Comparison of ENCODE assay signal across 17 cellular contexts in the genomic region with DNA sequence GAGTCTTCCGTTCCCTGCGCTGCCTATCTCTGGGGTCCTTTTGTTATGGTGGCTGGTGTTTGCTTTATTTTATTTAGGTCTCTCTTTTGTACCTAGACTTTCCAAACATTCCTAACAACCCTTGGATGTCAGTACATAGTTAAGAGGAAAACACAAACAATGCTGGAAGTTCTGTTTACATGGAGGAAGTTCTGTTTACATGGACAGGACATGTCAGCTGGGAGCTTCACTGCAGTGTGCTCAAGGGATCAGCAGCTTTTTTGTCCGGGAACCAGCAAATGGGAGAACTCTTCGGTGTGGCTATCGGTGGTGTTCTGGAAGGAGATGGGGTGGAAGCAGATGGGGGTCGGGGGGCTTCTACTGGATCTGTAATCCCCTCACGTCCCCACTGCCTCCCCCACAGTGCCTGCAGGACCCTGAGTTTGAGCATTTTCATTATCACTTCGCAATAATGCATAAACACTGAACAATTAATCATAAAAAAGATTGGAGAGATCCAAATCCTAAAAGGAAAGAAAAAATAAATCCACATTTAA. TPM values are rescaled to one million over a fixed set of nuclear protein-coding genes. Genes with fewer than 3 reads are reported as not detected.
DNase-seq lines count a peak whose midpoint lies in the region; ATAC-seq and TF ChIP-seq lines count a peak whose summit lies in the region.
"Had no signal": no experiment of that assay in that cellular context is flagged by ENCODE, and none has a peak within 500 bp of the region (broad histone marks: within the 10 kb centered on the region; RNA-seq: fewer than 3 reads in every experiment).

No MANE protein-coding gene starts in this region.

- WGBS in upper lobe of left lung, 2 donors: 63 to 69% methylated on average over 8 of the region's 8 CpGs

- peak overlapping the region in 57 of 59 donors; percentile 7 to 99 (median 65) for H3K27ac ChIP-seq in dorsolateral prefrontal cortex
- H3K27ac ChIP-seq in upper lobe of left lung: peak overlapping the region; percentile 16 to 98 (median 84)
- H3K27ac ChIP-seq: KMS-11 had no signal

- H3K4me3 Mint-ChIP-seq in activated naive CD8-positive, alpha-beta T cell: no peak overlapping the region
- H3K4me3 Mint-ChIP-seq in activated naive CD8-positive, alpha-beta T cell treated with anti-CD3 and anti-CD28 coated beads for 36 hours: no peak overlapping the region
- peak overlapping the region in 5 of 10 donors; percentile 5 to 54 (median 11) for H3K4me3 Mint-ChIP-seq in naive thymus-derived CD8-positive, alpha-beta T cell
- H3K4me3 Mint-ChIP-seq: GM23338 had no signal

- DNase-seq in activated naive CD8-positive, alpha-beta T cell treated with anti-CD3 and anti-CD28 coated beads for 36 hours: no peak
- DNase-seq in dorsolateral prefrontal cortex: no peak
- no peak for DNase-seq in naive thymus-derived CD8-positive, alpha-beta T cell
- no peak for DNase-seq in upper lobe of left lung
- no peak for DNase-seq in A172 (ENCODE audit: low spot score)
- DNase-seq in dermis blood vessel endothelial cell: no peak
- DNase-seq: ACHN; effector CD4-positive, alpha-beta T cell; NCI-H1694 treated with DMSO at 0.1 percent for 48 hours; NCI-H510A treated with DMSO at 0.1 percent for 48 hours; stimulated activated CD4-positive, alpha-beta T cell treated with anti-CD3 and anti-CD28 coated beads, Interleukin-4, amount 100 ng/mL, for 1 hour; T-helper 1 cell had no signal

- peaks cover 18 to 35% (median 29%) of the 10 kb centered on the region in 4 donors for H3K4me1 ChIP-seq in upper lobe of left lung

- H3K4me1 Mint-ChIP-seq in activated naive CD8-positive, alpha-beta T cell (ENCODE audit: low read depth): peaks cover 51% of the 10 kb centered on the region
- H3K4me1 Mint-ChIP-seq in activated naive CD8-positive, alpha-beta T cell treated with anti-CD3 and anti-CD28 coated beads for 36 hours: peaks cover 40% of the 10 kb centered on the region
- H3K4me1 Mint-ChIP-seq in naive thymus-derived CD8-positive, alpha-beta T cell: peaks cover 27 to 72% (median 48%) of the 10 kb centered on the region in 4 donors
- H3K4me1 Mint-ChIP-seq: activated T-helper 17 cell treated with anti-CD3 and anti-CD28 coated beads, Interleukin-2, amount 50 U/mL, for 72 hours had no signal

- no peak for ATAC-seq in naive thymus-derived CD8-positive, alpha-beta T cell
- no peak for ATAC-seq in upper lobe of left lung (ENCODE audit: low FRiP score in 2 of 2)
- ATAC-seq in GM21423 (IDR thresholded peaks at IDR 0.05; ENCODE audit: unreplicated experiment): no peak
- ATAC-seq: activated T-helper 17 cell treated with anti-CD3 and anti-CD28 coated beads, Interleukin-2, amount 50 U/mL, for 72 hours; GM23338 had no signal

- intact Hi-C loops in dorsolateral prefrontal cortex (cut with DNase I): no loop called here

- H3K36me3 Mint-ChIP-seq in activated naive CD8-positive, alpha-beta T cell: peaks cover 2% of the 10 kb centered on the region
- H3K36me3 Mint-ChIP-seq in activated naive CD8-positive, alpha-beta T cell treated with anti-CD3 and anti-CD28 coated beads for 36 hours: peaks cover 19% of the 10 kb centered on the region
- H3K36me3 Mint-ChIP-seq in naive thymus-derived CD8-positive, alpha-beta T cell: no peaks in the 10 kb centered on the region

- no peak for TF ChIP-seq CTCF in dorsolateral prefrontal cortex (IDR thresholded peaks at IDR 0.05 in 54 of 56, conservative IDR thresholded peaks at IDR 0.05 in 2 of 56; ENCODE audit: low read depth in 1 of 56, partially characterized antibody in 56 of 56)
- no peak for TF ChIP-seq CTCF in upper lobe of left lung (IDR thresholded peaks at IDR 0.05)

- POLR2A ChIA-PET in naive thymus-derived CD8-positive, alpha-beta T cell (lab: Charles Lee): interaction anchor here (0.7 to 1.2 kb wide), 3 partner anchors 10 to 32 kb away, joined by 3 to 4 read pairs (median 3); no protein-coding TSS in a partner anchor

- TF ChIP-seq POLR2A in upper lobe of left lung (IDR thresholded peaks at IDR 0.05): no peak

- no peaks in the 10 kb centered on the region for H3K9me3 ChIP-seq in upper lobe of left lung

- H3K4me3 ChIP-seq in dorsolateral prefrontal cortex: peak overlapping the region in 30 of 59 donors; percentile 1 to 89 (median 24)
- peak overlapping the region in 3 of 4 donors; percentile 17 to 86 (median 22) for H3K4me3 ChIP-seq in upper lobe of left lung
- H3K4me3 ChIP-seq: GM23338 had no signal

- peak overlapping the region; percentile 24 for H3K27ac Mint-ChIP-seq in activated naive CD8-positive, alpha-beta T cell
- no peak overlapping the region for H3K27ac Mint-ChIP-seq in activated naive CD8-positive, alpha-beta T cell treated with anti-CD3 and anti-CD28 coated beads for 36 hours
- H3K27ac Mint-ChIP-seq in naive thymus-derived CD8-positive, alpha-beta T cell: peak overlapping the region in 9 of 10 donors; percentile 23 to 87 (median 75)
- H3K27ac Mint-ChIP-seq: activated T-helper 17 cell treated with anti-CD3 and anti-CD28 coated beads, Interleukin-2, amount 50 U/mL, for 72 hours; GM23338 had no signal

- peaks cover 0 to 7% (median 0%) of the 10 kb centered on the region in 4 donors for H3K36me3 ChIP-seq in upper lobe of left lung

- no peaks in the 10 kb centered on the region for H3K27me3 Mint-ChIP-seq in activated naive CD8-positive, alpha-beta T cell
- H3K27me3 Mint-ChIP-seq in activated naive CD8-positive, alpha-beta T cell treated with anti-CD3 and anti-CD28 coated beads for 36 hours: no peaks in the 10 kb centered on the region
- H3K27me3 Mint-ChIP-seq in naive thymus-derived CD8-positive, alpha-beta T cell: peaks cover 0 to 7% (median 0%) of the 10 kb centered on the region in 5 donors

- H3K9me3 Mint-ChIP-seq in activated naive CD8-positive, alpha-beta T cell (ENCODE audit: low read depth): no peaks in the 10 kb centered on the region
- peaks cover 6% of the 10 kb centered on the region for H3K9me3 Mint-ChIP-seq in activated naive CD8-positive, alpha-beta T cell treated with anti-CD3 and anti-CD28 coated beads for 36 hours
- H3K9me3 Mint-ChIP-seq in naive thymus-derived CD8-positive, alpha-beta T cell: no peaks in the 10 kb centered on the region
- H3K9me3 Mint-ChIP-seq: activated T-helper 17 cell treated with anti-CD3 and anti-CD28 coated beads, Interleukin-2, amount 50 U/mL, for 72 hours had no signal

- TF ChIP-seq EP300 in upper lobe of left lung (IDR thresholded peaks at IDR 0.05): peak in 1 of 4 donors; percentile 29

- H3K27me3 ChIP-seq in dorsolateral prefrontal cortex: no peaks in the 10 kb centered on the region
- no peaks in the 10 kb centered on the region for H3K27me3 ChIP-seq in upper lobe of left lung

RNA-seq across cellular contexts. Expression of a gene that starts 2.7 kb away (rescaled TPM):
- total RNA-seq in activated naive CD8-positive, alpha-beta T cell treated with anti-CD3 and anti-CD28 coated beads for 36 hours: 10 to 100 TPM; 54.9 to 56.0 TPM
- 100 to 1,000 TPM in 6 of 120 experiments, 10 to 100 TPM in 114; 44.0 to 114 (median 69.4) TPM for total RNA-seq in dorsolateral prefrontal cortex
- total RNA-seq in naive thymus-derived CD8-positive, alpha-beta T cell: 100 to 1,000 TPM; 125 to 134 TPM
- 100 to 1,000 TPM; 128 to 152 (median 141) TPM for polyA plus RNA-seq in naive thymus-derived CD8-positive, alpha-beta T cell
- 100 to 1,000 TPM; 133 to 181 (median 150) TPM for total RNA-seq in upper lobe of left lung
- 121 and 141 TPM in 2 replicates for total RNA-seq in A172 (2014; rRNA removed; shearing (Covaris generic))
- total RNA-seq in dermis blood vessel endothelial cell: 127 and 135 TPM in 2 replicates

RNA-seq across cellular contexts. Expression of a gene that starts 31.0 kb away (rescaled TPM):
- 10 to 100 TPM; 12.8 to 13.7 TPM for total RNA-seq in activated naive CD8-positive, alpha-beta T cell treated with anti-CD3 and anti-CD28 coated beads for 36 hours
- total RNA-seq in dorsolateral prefrontal cortex (100 to 1,000 TPM in 3 of 120 experiments, 10 to 100 TPM in 117; 27.5 to 103 (median 66.8) TPM), upper lobe of left lung (10 to 100 TPM; 10.6 to 34.3 (median 18.6) TPM), dermis blood vessel endothelial cell (22.5 and 24.1 TPM in 2 replicates)
- total RNA-seq in naive thymus-derived CD8-positive, alpha-beta T cell: 10 to 100 TPM; 21.0 to 21.4 TPM
- polyA plus RNA-seq in naive thymus-derived CD8-positive, alpha-beta T cell: 10 to 100 TPM; 37.9 to 48.1 (median 39.0) TPM
- total RNA-seq in A172 (2014; rRNA removed; shearing (Covaris generic)): 61.6 and 74.5 TPM in 2 replicates
